In the genomic region with DNA sequence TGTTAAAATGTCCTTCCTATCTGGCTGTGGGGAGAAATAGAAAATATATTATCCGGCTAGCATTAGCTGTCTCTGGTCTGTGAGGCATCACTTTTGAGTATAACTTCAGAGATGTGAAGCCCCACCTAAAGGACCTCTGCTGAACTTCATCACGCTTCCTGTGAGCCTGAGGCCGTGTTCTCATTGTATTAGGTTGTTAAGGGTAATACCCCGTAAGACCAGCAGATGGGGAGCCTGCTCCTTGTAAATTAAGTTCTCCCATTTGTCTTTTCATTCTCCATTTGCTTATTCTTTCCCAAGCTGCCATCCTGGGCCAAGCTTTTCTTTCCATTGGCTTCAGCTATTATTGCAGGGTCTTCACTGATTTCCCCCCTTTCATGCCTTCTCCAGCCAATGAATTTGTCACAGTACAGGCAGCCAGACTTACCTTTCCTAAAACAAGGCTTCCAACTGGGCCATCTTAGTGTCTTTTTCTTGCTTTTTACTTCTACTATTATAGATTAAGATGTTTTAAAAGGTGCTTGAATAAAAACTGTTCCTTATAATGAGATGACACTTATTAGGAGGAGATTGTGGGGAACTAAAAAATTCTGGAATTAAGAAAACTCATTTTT, we compare ENCODE assay signal across 8 cellular contexts. TPM values are rescaled to one million over a fixed set of nuclear protein-coding genes. Genes with fewer than 3 reads are reported as not detected.
A peak's percentile ranks its signal among the peaks of the same experiment; 100 is the strongest.
DNase-seq lines count a peak whose midpoint lies in the region; TF ChIP-seq lines count a peak whose summit lies in the region.

No MANE protein-coding gene starts in this region.

- no TSS peak for BruUV-seq in PC-9 (replicated peaks; lab: Mats Ljungman, UMichigan)

- H3K9me3 Mint-ChIP-seq in neural progenitor cell: no peaks in the 10 kb centered on the region

- intact Hi-C loops in PC-9 (cut with micrococcal nuclease; ENCODE audit: unreplicated experiment): loop anchor here (1.0 kb wide), 3 partner anchors 188 to 332 kb away; no protein-coding TSS in a partner anchor

- no peaks in the 10 kb centered on the region for H4K20me1 ChIP-seq in GM23248 (ENCODE audit: insufficient read depth)
- no peaks in the 10 kb centered on the region for H4K20me1 ChIP-seq in KMS-11 (ENCODE audit: insufficient read depth)
- no peaks in the 10 kb centered on the region for H4K20me1 ChIP-seq in PC-9 (ENCODE audit: insufficient read depth)
- peaks cover 4% of the 10 kb centered on the region for H4K20me1 ChIP-seq in neural progenitor cell (ENCODE audit: low read depth)

- H3K36me3 ChIP-seq in GM23248 (ENCODE audit: low read depth): peaks cover 20% of the 10 kb centered on the region; the same call in 1 of the 2 replicates
- no peaks in the 10 kb centered on the region; the same call in 1 of the 2 replicates for H3K36me3 ChIP-seq in KMS-11 (ENCODE audit: insufficient read depth)
- H3K36me3 ChIP-seq in PC-9 (ENCODE audit: low read depth): peaks cover 30% of the 10 kb centered on the region
- H3K36me3 ChIP-seq in neural progenitor cell: peaks cover 18% of the 10 kb centered on the region
- H3K36me3 ChIP-seq in suprapubic skin: peaks cover 63% of the 10 kb centered on the region

- no peaks in the 10 kb centered on the region for H3K27me3 Mint-ChIP-seq in neural progenitor cell (ENCODE audit: insufficient read depth, low read depth)

- H3K27ac ChIP-seq in GM23248: peak overlapping the region; percentile 28
- no peak overlapping the region; the same call in 1 of the 2 replicates for H3K27ac ChIP-seq in KMS-11
- H3K27ac ChIP-seq in PC-9: no peak overlapping the region
- no peak overlapping the region for H3K27ac ChIP-seq in neural progenitor cell
- H3K27ac ChIP-seq in suprapubic skin: no peak overlapping the region

- no peak for TF ChIP-seq EP300 in suprapubic skin (IDR thresholded peaks at IDR 0.05)

- peak; percentile 86 for TF ChIP-seq CTCF in KMS-11 (conservative IDR thresholded peaks at IDR 0.05; ENCODE audit: low read depth, low read length)
- TF ChIP-seq CTCF in PC-9 (conservative IDR thresholded peaks at IDR 0.05): peak; percentile 81
- peak; percentile 72 for TF ChIP-seq CTCF in neural progenitor cell (IDR thresholded peaks at IDR 0.05)
- TF ChIP-seq CTCF in suprapubic skin (IDR thresholded peaks at IDR 0.05): peak; percentile 72 to 81

- H3K4me3 Mint-ChIP-seq in neural progenitor cell: no peak overlapping the region

- H3K4me1 Mint-ChIP-seq in neural progenitor cell: no peaks in the 10 kb centered on the region

- DNase-seq in ELF-1 (ENCODE audit: low read depth, low spot score): peak; percentile 86
- peak; percentile 97 for DNase-seq in GM23248
- peak; percentile 68 to 75 for DNase-seq in PC-9
- peak; percentile 36 for DNase-seq in activated T-cell treated with anti-CD3 and anti-CD28 coated beads for 48 hours (ENCODE audit: low read depth)
- peak; percentile 84 for DNase-seq in fibroblast of gingiva (ENCODE audit: low read depth)
- DNase-seq in neural progenitor cell (ENCODE audit: low spot score): peak; percentile 90
- peak; percentile 67 to 83 for DNase-seq in suprapubic skin (ENCODE audit: low spot score in 2 of 2)

- H3F3A ChIP-seq in GM23248 (ENCODE audit: insufficient read depth) (peaks cover 10% of the 10 kb centered on the region; the same call in 1 of the 2 replicates), PC-9 (ENCODE audit: insufficient read depth, low read depth) (peaks cover 29% of the 10 kb centered on the region), neural progenitor cell (ENCODE audit: low read depth) (peaks cover 51% of the 10 kb centered on the region)

- no peak overlapping the region for H3K27ac Mint-ChIP-seq in neural progenitor cell

- whole genome bisulfite sequencing in GM23248 (ENCODE audit: low coverage in 1 of 2, low lambda C conversion rate in 2 of 2, missing lambda C conversion rate in 2 of 2), 2 experiments: 6 to 7% methylated on average over 4 of the region's 4 CpGs
- WGBS in suprapubic skin: 6% methylated on average over 4 of the region's 4 CpGs

- no peak for TF ChIP-seq POLR2A in suprapubic skin (IDR thresholded peaks at IDR 0.05)

- H3K9ac ChIP-seq in GM23248 (no peak overlapping the region; the same call in 1 of the 2 replicates), KMS-11 (no peak overlapping the region), neural progenitor cell (no peak overlapping the region)

- in situ Hi-C loops in GM23248 (cut with MboI): no loop called here

- no peaks in the 10 kb centered on the region for H3K9me2 ChIP-seq in GM23248 (ENCODE audit: insufficient read depth)
- H3K9me2 ChIP-seq in PC-9 (ENCODE audit: insufficient read depth): no peaks in the 10 kb centered on the region

- POLR2A ChIA-PET in PC-9 (lab: Charles Lee; ENCODE audit: unreplicated experiment): interaction anchor here (0.6 kb wide), 2 partner anchors 165 to 331 kb away, joined by 3 to 4 read pairs; no protein-coding TSS in a partner anchor

- H3K4me1 ChIP-seq in GM23248 (ENCODE audit: insufficient read depth) (peaks cover 3% of the 10 kb centered on the region; the same call in 1 of the 2 replicates), KMS-11 (ENCODE audit: low read depth, poor library complexity, severe bottlenecking) (peaks cover 5% of the 10 kb centered on the region), PC-9 (replicated peaks; ENCODE audit: insufficient read depth) (no peaks in the 10 kb centered on the region), neural progenitor cell (no peaks in the 10 kb centered on the region), suprapubic skin (no peaks in the 10 kb centered on the region)

- peak overlapping the region; percentile 50 for H2AFZ ChIP-seq in GM23248
- H2AFZ ChIP-seq in KMS-11 (ENCODE audit: low read depth): no peak overlapping the region
- no peak overlapping the region for H2AFZ ChIP-seq in PC-9
- H2AFZ ChIP-seq in neural progenitor cell (replicated peaks): no peak overlapping the region

- no peaks in the 10 kb centered on the region for H3K9me3 ChIP-seq in GM23248 (ENCODE audit: low read depth)
- H3K9me3 ChIP-seq in PC-9 (ENCODE audit: insufficient read depth, low read depth): no peaks in the 10 kb centered on the region
- no peaks in the 10 kb centered on the region for H3K9me3 ChIP-seq in neural progenitor cell (ENCODE audit: low read depth)
- H3K9me3 ChIP-seq in suprapubic skin: no peaks in the 10 kb centered on the region

- peaks cover 8% of the 10 kb centered on the region for H3K36me3 Mint-ChIP-seq in neural progenitor cell

- H3K4me2 ChIP-seq in GM23248 (ENCODE audit: unreplicated experiment) (no peak overlapping the region), KMS-11 (no peak overlapping the region), PC-9 (no peak overlapping the region), neural progenitor cell (no peak overlapping the region)

- H3K27me3 ChIP-seq in GM23248 (replicated peaks; ENCODE audit: insufficient read depth) (no peaks in the 10 kb centered on the region), KMS-11 (ENCODE audit: insufficient read depth, low read depth) (no peaks in the 10 kb centered on the region), PC-9 (ENCODE audit: insufficient read depth, low read depth) (no peaks in the 10 kb centered on the region), neural progenitor cell (no peaks in the 10 kb centered on the region), suprapubic skin (no peaks in the 10 kb centered on the region)

- H3K4me3 ChIP-seq in GM23248 (no peak overlapping the region), KMS-11 (IDR thresholded peaks at IDR 0.05; ENCODE audit: insufficient read depth, low read depth, low read length) (no peak overlapping the region), PC-9 (no peak overlapping the region), neural progenitor cell (no peak overlapping the region), suprapubic skin (no peak overlapping the region)

- H3K79me2 ChIP-seq in GM23248 (ENCODE audit: insufficient read depth) (no peaks in the 10 kb centered on the region), KMS-11 (ENCODE audit: insufficient read depth, low read depth) (no peaks in the 10 kb centered on the region; the same call in 1 of the 2 replicates), PC-9 (ENCODE audit: low read depth) (no peaks in the 10 kb centered on the region), neural progenitor cell (ENCODE audit: low read depth) (no peaks in the 10 kb centered on the region)

- CTCF ChIA-PET in PC-9 (lab: Charles Lee): interaction anchor here (0.6 to 1.2 kb wide), 2 partner anchors 167 to 282 kb away, joined by 3 to 9 read pairs; partner anchors contain the start of gene CASP10

RNA-seq across cellular contexts. Expression of gene NIF3L1, which starts 12.4 kb away (rescaled TPM):
- 17.1 and 21.5 TPM in 2 replicates for total RNA-seq in GM23248 (2014; rRNA removed; shearing (Covaris generic))
- polyA plus RNA-seq in GM23248 (2016; fragmentation: Nextera tagmentation; extraction: Ambion mirVana): 26.7 and 29.4 TPM in 2 replicates
- 27.3 and 45.6 TPM in 2 replicates for total RNA-seq in PC-9 (2021)
- total RNA-seq in neural progenitor cell (ENCODE audit: low replicate concordance): 69.2 and 79.8 TPM in 2 replicates
- total RNA-seq in suprapubic skin: 10 to 100 TPM; 22.0 to 34.7 (median 29.9) TPM

RNA-seq across cellular contexts. Expression of gene PPIL3, which starts 12.7 kb away (rescaled TPM):
- total RNA-seq in GM23248 (2014; rRNA removed; shearing (Covaris generic)): 39.6 and 53.2 TPM in 2 replicates
- 37.8 and 41.6 TPM in 2 replicates for polyA plus RNA-seq in GM23248 (2016; fragmentation: Nextera tagmentation; extraction: Ambion mirVana)
- total RNA-seq in PC-9 (2021) (41.0 and 49.0 TPM in 2 replicates), neural progenitor cell (ENCODE audit: low replicate concordance) (87.9 and 152 TPM in 2 replicates), suprapubic skin (10 to 100 TPM; 17.4 to 75.8 (median 22.5) TPM)

RNA-seq across cellular contexts. Expression of gene CLK1, which starts 37.1 kb away (rescaled TPM):
- total RNA-seq in GM23248 (2014; rRNA removed; shearing (Covaris generic)): 32.4 and 52.7 TPM in 2 replicates
- 30.0 and 33.5 TPM in 2 replicates for polyA plus RNA-seq in GM23248 (2016; fragmentation: Nextera tagmentation; extraction: Ambion mirVana)
- 38.5 and 57.0 TPM in 2 replicates for total RNA-seq in PC-9 (2021)
- 126 and 253 TPM in 2 replicates for total RNA-seq in neural progenitor cell (ENCODE audit: low replicate concordance)
- 100 to 1,000 TPM in 3 of 4 donors, 10 to 100 TPM in 1; 61.0 to 394 (median 130) TPM for total RNA-seq in suprapubic skin

Comparison
In these comparisons a context has a peak if more than half of its experiments do, and no peak if none do; other contexts are left out.
1. DNase-seq: peak in every context shown above with its lines; median percentile 97 in GM23248; 90 in neural progenitor cell; 86 in ELF-1; 84 in fibroblast of gingiva; 75 in suprapubic skin; 72 in PC-9; 36 in activated T-cell treated with anti-CD3 and anti-CD28 coated beads for 48 hours.